ENCODE assay signal across 8 cellular contexts in genomic region chr1:94713472-94714141, GRCh38.
DNase-seq lines count a peak whose midpoint lies in the region; ATAC-seq and TF ChIP-seq lines count a peak whose summit lies in the region.

No MANE protein-coding gene starts in this region.

- ATAC-seq in GM18909 (IDR thresholded peaks at IDR 0.05; ENCODE audit: poor library complexity, unreplicated experiment), result peak; percentile 90
- peak; percentile 73 for ATAC-seq in HG03108 (IDR thresholded peaks at IDR 0.05; ENCODE audit: unreplicated experiment)

- intact Hi-C loops in posterior cingulate gyrus (cut with DNase I), result no loop called here

- DNase-seq in ACHN (peak; percentile 79), SHP77 treated with DMSO at 0.1 percent for 48 hours (lab: John Stamatoyannopoulos, UW) (peak; percentile 31), fibroblast of villous mesenchyme (ENCODE audit: low read depth) (peak; percentile 98), posterior cingulate gyrus (peak in 7 of 10 donors; percentile 18 to 91 (median 43)), foreskin melanocyte (no peak)
- DNase-seq in stimulated activated naive CD4-positive, alpha-beta T cell treated with Interleukin-2 at 50 U/mL for 16 hours (lab: John Stamatoyannopoulos, UW), result no peak

- no peak overlapping the region for H3K4me3 ChIP-seq in fibroblast of villous mesenchyme (ENCODE audit: low read depth, low read length)

- in situ Hi-C loops in ACHN (cut with HindIII; ENCODE audit: low pct_ligation_motif_present, low pct_unique_long_range_greater_than_20kb, low sequenced_read_pairs), result no loop called here

- no peak for TF ChIP-seq CTCF in fibroblast of villous mesenchyme (IDR thresholded peaks at IDR 0.05; ENCODE audit: insufficient read depth, low read depth, low read length)

Comparison
In these comparisons a context has a peak if more than half of its experiments do, and no peak if none do; other contexts are left out.
1. DNase-seq: peak in ACHN (single experiment), SHP77 treated with DMSO at 0.1 percent for 48 hours (single experiment), fibroblast of villous mesenchyme (single experiment) and posterior cingulate gyrus (7 of 10); none in stimulated activated naive CD4-positive, alpha-beta T cell treated with Interleukin-2 at 50 U/mL for 16 hours (single experiment) and foreskin melanocyte (single experiment).